ENCODE assay signal across 12 cellular contexts in the genomic region with DNA sequence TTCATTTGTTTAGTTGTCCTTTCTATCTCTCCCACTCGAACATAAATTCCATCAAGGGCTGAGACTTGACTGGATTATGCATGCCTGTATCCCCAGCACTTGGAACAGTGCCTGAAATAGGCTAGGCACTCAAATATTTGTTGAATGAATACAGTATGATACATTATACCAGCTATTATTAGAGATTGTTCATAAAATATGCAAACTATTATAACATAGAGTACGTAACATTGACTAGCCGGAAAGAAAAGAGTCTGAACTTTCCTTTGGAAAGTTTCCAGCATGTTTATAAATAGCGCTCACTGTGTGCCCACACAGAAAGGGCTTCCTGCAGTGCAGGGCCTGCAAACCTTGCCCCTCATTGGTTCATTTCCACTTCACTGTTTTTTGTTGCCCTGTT. TPM values are rescaled to one million over a fixed set of nuclear protein-coding genes. Genes with fewer than 3 reads are reported as not detected.
DNase-seq lines count a peak whose midpoint lies in the region; TF ChIP-seq lines count a peak whose summit lies in the region.
"Had no signal": no experiment of that assay in that cellular context is flagged by ENCODE, and none has a peak within 500 bp of the region (broad histone marks: within the 10 kb centered on the region; RNA-seq: fewer than 3 reads in every experiment).

No MANE protein-coding gene starts in this region.

- no peaks in the 10 kb centered on the region for H3K9me3 Mint-ChIP-seq in Calu3 (ENCODE audit: low read depth, unreplicated experiment)
- peaks cover 0 to 9% (median 3%) of the 10 kb centered on the region in 6 donors for H3K9me3 Mint-ChIP-seq in immature natural killer cell

- no peak overlapping the region for H3K18ac ChIP-seq in mesenchymal stem cell (ENCODE audit: low read depth in 1 of 2, low read length in 2 of 2)

- H3K4me1 ChIP-seq in mesenchymal stem cell (ENCODE audit: control insufficient read depth, insufficient read depth, low read depth, low read length) (no peaks in the 10 kb centered on the region), colonic mucosa (no peaks in the 10 kb centered on the region)

- no peak overlapping the region for H4K8ac ChIP-seq in mesenchymal stem cell (ENCODE audit: low read length)

- no peak overlapping the region for H2BK15ac ChIP-seq in mesenchymal stem cell (ENCODE audit: low read depth, poor library complexity, severe bottlenecking)

- H3K36me3 Mint-ChIP-seq in Calu3 (ENCODE audit: insufficient read depth, unreplicated experiment) (no peaks in the 10 kb centered on the region), immature natural killer cell (no peaks in the 10 kb centered on the region)

- H3K4me3 ChIP-seq in brain microvascular endothelial cell (ENCODE audit: low read depth, low read length), result no peak overlapping the region
- H3K4me3 ChIP-seq in mesenchymal stem cell (ENCODE audit: insufficient read depth in 1 of 2, low read depth in 1 of 2, low read length in 2 of 2), result peak overlapping the region in 1 of 2 experiments; percentile 15
- H3K4me3 ChIP-seq in colonic mucosa, result no peak overlapping the region
- no peak overlapping the region for H3K4me3 ChIP-seq in WERI-Rb-1 (ENCODE audit: low read depth, low read length)

- BruUV-seq in Calu3 (replicated peaks; lab: Mats Ljungman, UMichigan), result no TSS peak

- H3K9ac ChIP-seq in mesenchymal stem cell (ENCODE audit: low read length) (peak overlapping the region; percentile 39), colonic mucosa (ENCODE audit: low read depth in 2 of 2, low read length in 2 of 2) (no peak overlapping the region)

- H3K36me3 ChIP-seq in brain microvascular endothelial cell (replicated peaks) (no peaks in the 10 kb centered on the region), mesenchymal stem cell (ENCODE audit: control insufficient read depth in 1 of 2, insufficient read depth in 2 of 2, low read depth in 1 of 2, low read length in 2 of 2) (no peaks in the 10 kb centered on the region), colonic mucosa (no peaks in the 10 kb centered on the region), WERI-Rb-1 (no peaks in the 10 kb centered on the region)

- DNase-seq in Calu3 (peak; percentile 62), NCI-H1105 treated with DMSO at 0.1 percent for 48 hours (lab: John Stamatoyannopoulos, UW) (peak; percentile 42), brain microvascular endothelial cell (peak; percentile 94), mesenchymal stem cell (no peak), colonic mucosa (no peak), immature natural killer cell (no peak), WERI-Rb-1 (no peak), activated T-cell treated with anti-CD3 and anti-CD28 coated beads for 4 hours (no peak)
- DNase-seq: activated effector memory CD4-positive, alpha-beta T cell treated with anti-CD3 and anti-CD28 coated beads, Interleukin-2, amount 50 U/mL, for 16 hours; NCI-H2081 treated with DMSO at 0.1 percent for 48 hours had no signal

- no peak overlapping the region for H3K4me2 ChIP-seq in mesenchymal stem cell (ENCODE audit: low read length, poor library complexity, severe bottlenecking)

- no peaks in the 10 kb centered on the region for H3K79me1 ChIP-seq in mesenchymal stem cell (replicated peaks; ENCODE audit: low read length, poor library complexity, severe bottlenecking)

- H3K4me3 Mint-ChIP-seq in Calu3 (ENCODE audit: low read depth, unreplicated experiment), result no peak overlapping the region
- no peak overlapping the region for H3K4me3 Mint-ChIP-seq in immature natural killer cell

- no peak overlapping the region for H2AFZ ChIP-seq in mesenchymal stem cell (ENCODE audit: low read depth, low read length)

- H3K4ac ChIP-seq in mesenchymal stem cell (ENCODE audit: low read depth in 1 of 2, low read length in 2 of 2), result no peak overlapping the region

- no peak overlapping the region for H2AK5ac ChIP-seq in mesenchymal stem cell (ENCODE audit: low read length, severe bottlenecking)

- H3K14ac ChIP-seq in mesenchymal stem cell (ENCODE audit: low read length in 2 of 2), result no peak overlapping the region

- H3K27ac Mint-ChIP-seq in Calu3 (ENCODE audit: unreplicated experiment) (no peak overlapping the region), immature natural killer cell (no peak overlapping the region)

- intact Hi-C loops in Calu3 (cut with micrococcal nuclease; ENCODE audit: unreplicated experiment) (no loop called here), colonic mucosa (cut with DNase I) (no loop called here)

- H2BK120ac ChIP-seq in mesenchymal stem cell (ENCODE audit: low read depth, low read length), result no peak overlapping the region

- H3K27me3 Mint-ChIP-seq in Calu3 (ENCODE audit: unreplicated experiment) (no peaks in the 10 kb centered on the region), immature natural killer cell (ENCODE audit: low read depth in 3 of 3) (peaks cover 0 to 5% (median 1%) of the 10 kb centered on the region in 3 donors)

- in situ Hi-C loops in brain microvascular endothelial cell (cut with HindIII; ENCODE audit: low pct_ligation_motif_present, low sequenced_read_pairs), result no loop called here

- peaks cover 23% of the 10 kb centered on the region for H3K4me1 Mint-ChIP-seq in Calu3 (ENCODE audit: low read depth, unreplicated experiment)
- H3K4me1 Mint-ChIP-seq in immature natural killer cell, result no peaks in the 10 kb centered on the region

- H3K9me3 ChIP-seq in mesenchymal stem cell (ENCODE audit: control insufficient read depth, low read length) (no peaks in the 10 kb centered on the region), colonic mucosa (no peaks in the 10 kb centered on the region), WERI-Rb-1 (ENCODE audit: severe bottlenecking) (no peaks in the 10 kb centered on the region)

- H2BK12ac ChIP-seq in mesenchymal stem cell (ENCODE audit: low read length in 2 of 2), result no peak overlapping the region

- no peak overlapping the region for H3K23ac ChIP-seq in mesenchymal stem cell (ENCODE audit: low read length in 2 of 2)

- 72% methylated on average over 3 of the region's 4 CpGs for WGBS in mesenchymal stem cell

- H3K27me3 ChIP-seq in brain microvascular endothelial cell (replicated peaks) (no peaks in the 10 kb centered on the region), mesenchymal stem cell (ENCODE audit: control insufficient read depth in 1 of 2, insufficient read depth in 1 of 2, low read length in 2 of 2) (no peaks in the 10 kb centered on the region), colonic mucosa (no peaks in the 10 kb centered on the region), WERI-Rb-1 (ENCODE audit: insufficient read depth, low read depth, severe bottlenecking) (peaks cover 3% of the 10 kb centered on the region)

- TF ChIP-seq CTCF in Calu3 (IDR thresholded peaks at IDR 0.05; ENCODE audit: unreplicated experiment) (no peak), brain microvascular endothelial cell (IDR thresholded peaks at IDR 0.05; ENCODE audit: low read depth, low read length, missing control alignments) (no peak), colonic mucosa (IDR thresholded peaks at IDR 0.05) (no peak), WERI-Rb-1 (IDR thresholded peaks at IDR 0.05; ENCODE audit: low read depth, low read length) (no peak)

- CTCF ChIA-PET in Calu3 (lab: Charles Lee), result interaction anchor here (1.0 to 1.3 kb wide), 2 partner anchors 101 to 281 kb away, joined by 3 read pairs; no protein-coding TSS in a partner anchor

- H2BK5ac ChIP-seq in mesenchymal stem cell (ENCODE audit: low read depth, low read length, poor library complexity, severe bottlenecking), result no peak overlapping the region

- H3K27ac ChIP-seq in brain microvascular endothelial cell, result no peak overlapping the region
- no peak overlapping the region for H3K27ac ChIP-seq in mesenchymal stem cell (ENCODE audit: low read length, poor library complexity, severe bottlenecking)
- no peak overlapping the region for H3K27ac ChIP-seq in colonic mucosa
- H3K27ac ChIP-seq in WERI-Rb-1, result no peak overlapping the region

- no peak overlapping the region for H4K91ac ChIP-seq in mesenchymal stem cell (ENCODE audit: low read length)

RNA-seq across cellular contexts. Expression of a gene that starts 27.3 kb away (rescaled TPM):
- total RNA-seq in Calu3 (2022) (0.29 TPM in 1 of 2 replicates, not detected in the other), colonic mucosa (under 1 TPM in 1 of 2 donors, not detected in 1; 0.27 TPM)
- not detected for polyA plus RNA-seq in mesenchymal stem cell (2013, experiment 1 of 2)
- polyA plus RNA-seq in mesenchymal stem cell (2013, experiment 2 of 2), result not detected
- not detected for polyA plus RNA-seq in immature natural killer cell
- total RNA-seq: frontal cortex; T-helper 2 cell treated with Interferon-gamma antibody and Interleukin-4, amounts not matched to agents 100 ng/mL and 5 ng/mL, for 36 hours had no signal

Comparison
In these comparisons a context has a peak if more than half of its experiments do, and no peak if none do; other contexts are left out.
1. DNase-seq: peak in Calu3 (single experiment), NCI-H1105 treated with DMSO at 0.1 percent for 48 hours (single experiment) and brain microvascular endothelial cell (single experiment); none in mesenchymal stem cell (single experiment), colonic mucosa (single experiment), immature natural killer cell (0 of 3), WERI-Rb-1 (single experiment) and activated T-cell treated with anti-CD3 and anti-CD28 coated beads for 4 hours (single experiment).